Comparison of ENCODE assay signal across 5 cellular contexts in genomic region chr11:39174228-39174627, GRCh38.
"Had no signal": no experiment of that assay in that cellular context is flagged by ENCODE, and none has a peak within 500 bp of the region (broad histone marks: within the 10 kb centered on the region; RNA-seq: fewer than 3 reads in every experiment).

No MANE protein-coding gene starts in this region.

- DNase-seq: H9, HCEC 1CT had no signal

- ATAC-seq: GM23338, HepG2 had no signal

- H3K9me3 Mint-ChIP-seq: GM23338, H9 had no signal

- H3K36me3 Mint-ChIP-seq: IgD-negative memory B cell had no signal

- H3K4me3 Mint-ChIP-seq: GM23338, H9, IgD-negative memory B cell had no signal

- H3K27ac Mint-ChIP-seq: GM23338, H9, IgD-negative memory B cell had no signal

- H3K4me1 Mint-ChIP-seq: GM23338, H9, IgD-negative memory B cell had no signal

- H3K27me3 Mint-ChIP-seq: IgD-negative memory B cell had no signal
